In genomic region chr1:220044683-220045355, GRCh38 we compare ENCODE assay signal across 8 cellular contexts. TPM values are rescaled to one million over a fixed set of nuclear protein-coding genes. Genes with fewer than 3 reads are reported as not detected.
DNase-seq lines count a peak whose midpoint lies in the region; ATAC-seq and TF ChIP-seq lines count a peak whose summit lies in the region.
"Had no signal": no experiment of that assay in that cellular context is flagged by ENCODE, and none has a peak within 500 bp of the region (broad histone marks: within the 10 kb centered on the region; RNA-seq: fewer than 3 reads in every experiment).

No MANE protein-coding gene starts in this region.

- H3K79me2 ChIP-seq in PC-9 (ENCODE audit: low read depth): peaks cover 63% of the 10 kb centered on the region

- no peak overlapping the region for H2AFZ ChIP-seq in PC-9

- ATAC-seq in HG03025 (IDR thresholded peaks at IDR 0.05; ENCODE audit: low FRiP score, unreplicated experiment): no peak

- peak overlapping the region; percentile 83 for H3K4me2 ChIP-seq in PC-9

- H3K4me1 ChIP-seq in PC-9 (replicated peaks; ENCODE audit: insufficient read depth) (peaks cover 25% of the 10 kb centered on the region), sigmoid colon (peaks cover 0 to 26% (median 22%) of the 10 kb centered on the region in 4 donors)

- WGBS in sigmoid colon, 2 donors: 71 to 79% methylated on average over 4 of the region's 4 CpGs

- H3K9me3 ChIP-seq in PC-9 (ENCODE audit: insufficient read depth, low read depth): no peaks in the 10 kb centered on the region
- H3K9me3 ChIP-seq in sigmoid colon: no peaks in the 10 kb centered on the region

- intact Hi-C loops in PC-9 (cut with micrococcal nuclease; ENCODE audit: unreplicated experiment): loop anchor here (10.0 kb wide), 1 partner anchor 750 kb away; no protein-coding TSS in a partner anchor
- intact Hi-C loops in sigmoid colon (cut with DNase I): loop anchor here (5.0 kb wide), 1 partner anchor 47 kb away; the partner anchor contains the start of gene IARS2

- CTCF ChIA-PET in PC-9 (lab: Charles Lee): interaction anchor here (0.6 kb wide), 1 partner anchor 712 kb away, joined by 3 read pairs; no protein-coding TSS in a partner anchor

- no peaks in the 10 kb centered on the region for H3K9me2 ChIP-seq in PC-9 (ENCODE audit: insufficient read depth)

- H3K27me3 ChIP-seq in H7 (ENCODE audit: control insufficient read depth, insufficient read depth, low read length) (no peaks in the 10 kb centered on the region; the same call in 1 of the 2 replicates), PC-9 (ENCODE audit: insufficient read depth, low read depth) (no peaks in the 10 kb centered on the region), sigmoid colon (no peaks in the 10 kb centered on the region)

- no TSS peak for BruUV-seq in PC-9 (replicated peaks; lab: Mats Ljungman, UMichigan)

- H3K36me3 ChIP-seq in H7 (replicated peaks; ENCODE audit: control insufficient read depth, insufficient read depth, low read length) (peaks cover 1% of the 10 kb centered on the region), PC-9 (ENCODE audit: low read depth) (0 out of 2 replicates have a peak, but pooled peaks cover 12% of the 10 kb centered on the region), sigmoid colon (peaks cover 2 to 10% (median 3%) of the 10 kb centered on the region in 4 donors)

- POLR2A ChIA-PET in PC-9 (lab: Charles Lee; ENCODE audit: unreplicated experiment): no interaction called here

- TF ChIP-seq EP300 in sigmoid colon (IDR thresholded peaks at IDR 0.05): no peak

- H4K20me1 ChIP-seq in PC-9 (ENCODE audit: insufficient read depth): peaks cover 39% of the 10 kb centered on the region

- DNase-seq in H7: no peak
- no peak for DNase-seq in PC-9
- DNase-seq in epithelial cell of proximal tubule (ENCODE audit: low read depth): no peak
- no peak for DNase-seq in sigmoid colon
- no peak for DNase-seq in NCI-H2081 (lab: John Stamatoyannopoulos, UW)
- DNase-seq in activated CD4-positive, CD25-positive, alpha-beta regulatory T cell treated with anti-CD3 and anti-CD28 coated beads, Interleukin-2, amount 50 U/mL, for 72 hours: no peak
- DNase-seq: stimulated activated CD4-positive, alpha-beta T cell treated with anti-CD3 and anti-CD28 coated beads, Interleukin-1b, Interleukin-23, amount 100 ng/mL, for 48 hours had no signal

- peak overlapping the region; percentile 98; the same call in 1 of the 2 replicates for H3K4me3 ChIP-seq in H7 (ENCODE audit: insufficient read depth, low read depth, low read length)
- H3K4me3 ChIP-seq in PC-9: peak overlapping the region; percentile 95
- H3K4me3 ChIP-seq in epithelial cell of proximal tubule (ENCODE audit: low read depth, low read length): peak overlapping the region; percentile 97
- H3K4me3 ChIP-seq in sigmoid colon: peak overlapping the region in 3 of 4 donors; percentile 59 to 86 (median 80)

- H3F3A ChIP-seq in PC-9 (ENCODE audit: insufficient read depth, low read depth): peaks cover 11% of the 10 kb centered on the region

- TF ChIP-seq POLR2A in sigmoid colon (IDR thresholded peaks at IDR 0.05): no peak

- H3K27ac ChIP-seq in PC-9 (no peak overlapping the region), sigmoid colon (peak overlapping the region; percentile 90 to 92 (median 92))

- TF ChIP-seq CTCF in PC-9 (conservative IDR thresholded peaks at IDR 0.05) (no peak), epithelial cell of proximal tubule (conservative IDR thresholded peaks at IDR 0.05; ENCODE audit: low read depth, low read length) (no peak), sigmoid colon (IDR thresholded peaks at IDR 0.05) (no peak)

RNA-seq across cellular contexts. Expression of gene EPRS1, which starts 1.5 kb away (rescaled TPM):
- 161 and 180 TPM in 2 replicates for total RNA-seq in H7 (2014; rRNA removed; shearing (Covaris generic))
- 158 and 182 TPM in 2 replicates for total RNA-seq in PC-9 (2021)
- total RNA-seq in epithelial cell of proximal tubule: 63.8 and 80.3 TPM in 2 replicates
- 10 to 100 TPM; 30.5 to 51.0 (median 47.9) TPM for total RNA-seq in sigmoid colon
- polyA plus RNA-seq in sigmoid colon: 10 to 100 TPM; 10.8 to 57.5 (median 13.2) TPM

RNA-seq across cellular contexts. Expression of gene BPNT1, which starts 44.8 kb away (rescaled TPM):
- 26.4 and 27.5 TPM in 2 replicates for total RNA-seq in H7 (2014; rRNA removed; shearing (Covaris generic))
- total RNA-seq in PC-9 (2021) (41.5 and 50.8 TPM in 2 replicates), epithelial cell of proximal tubule (32.4 and 35.0 TPM in 2 replicates), sigmoid colon (10 to 100 TPM; 13.3 to 19.7 (median 16.8) TPM)
- polyA plus RNA-seq in sigmoid colon: 10 to 100 TPM; 43.3 to 92.9 (median 52.9) TPM

RNA-seq across cellular contexts. Expression of gene IARS2, which starts 49.1 kb away (rescaled TPM):
- total RNA-seq in H7 (2014; rRNA removed; shearing (Covaris generic)): 119 and 149 TPM in 2 replicates
- 128 and 155 TPM in 2 replicates for total RNA-seq in PC-9 (2021)
- total RNA-seq in epithelial cell of proximal tubule: 74.1 and 99.6 TPM in 2 replicates
- 10 to 100 TPM; 43.7 to 57.1 (median 49.2) TPM for total RNA-seq in sigmoid colon
- 10 to 100 TPM; 21.3 to 51.6 (median 24.0) TPM for polyA plus RNA-seq in sigmoid colon
